Comparison of ENCODE assay signal across 10 cellular contexts in the genomic region with DNA sequence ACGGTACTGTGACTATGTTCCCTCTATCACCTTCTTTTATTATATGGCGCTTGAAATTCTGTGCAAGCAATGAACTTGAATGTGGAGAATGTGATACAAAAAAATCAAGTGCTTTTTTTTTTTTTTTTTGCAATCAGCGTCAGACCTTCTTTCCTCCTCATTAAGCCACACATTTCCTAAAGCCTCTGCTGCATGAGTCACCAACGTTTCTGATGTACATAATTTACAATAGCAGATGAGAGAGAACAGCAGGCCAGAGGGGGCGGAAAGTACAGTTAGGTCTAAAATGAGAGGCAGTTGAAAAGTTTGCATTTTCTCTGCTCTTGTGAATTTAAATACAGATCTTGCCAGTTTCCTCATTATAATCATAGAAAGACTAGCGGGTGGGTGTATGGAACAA.
DNase-seq lines count a peak whose midpoint lies in the region; ATAC-seq, FAIRE-seq and TF ChIP-seq lines count a peak whose summit lies in the region.
"Had no signal": no experiment of that assay in that cellular context is flagged by ENCODE, and none has a peak within 500 bp of the region (broad histone marks: within the 10 kb centered on the region; RNA-seq: fewer than 3 reads in every experiment).

No MANE protein-coding gene starts in this region.

- peaks cover 35% of the 10 kb centered on the region for H3K4me1 ChIP-seq in effector memory CD4-positive, alpha-beta T cell (ENCODE audit: control insufficient read depth, insufficient read depth, low read length, poor library complexity, severe bottlenecking)
- no peaks in the 10 kb centered on the region for H3K4me1 ChIP-seq in HepG2 (ENCODE audit: insufficient read depth, low read length)

- H3K36me3 Mint-ChIP-seq in activated CD8-positive, alpha-beta memory T cell treated with anti-CD3 and anti-CD28 coated beads, Interleukin-2, amount 10 ng/mL, durations not matched to agents 7 days and 5 days, result peaks cover 3% of the 10 kb centered on the region
- no peaks in the 10 kb centered on the region for H3K36me3 Mint-ChIP-seq in osteocyte (ENCODE audit: unreplicated experiment)

- no peak overlapping the region for H3K9ac ChIP-seq in HepG2 (ENCODE audit: insufficient read depth, low read depth, low read length)

- peak overlapping the region; percentile 85 for H3K27ac Mint-ChIP-seq in activated CD8-positive, alpha-beta memory T cell treated with anti-CD3 and anti-CD28 coated beads, Interleukin-2, amount 10 ng/mL, durations not matched to agents 7 days and 5 days
- H3K27ac Mint-ChIP-seq in osteocyte (ENCODE audit: unreplicated experiment), result no peak overlapping the region

- H3K27me3 ChIP-seq in effector memory CD4-positive, alpha-beta T cell (replicated peaks; ENCODE audit: control insufficient read depth, insufficient read depth, low read length, poor library complexity, severe bottlenecking), result no peaks in the 10 kb centered on the region
- no peaks in the 10 kb centered on the region for H3K27me3 ChIP-seq in HepG2 (ENCODE audit: control insufficient read depth in 1 of 2, insufficient read depth in 2 of 2, low read length in 2 of 2)

- H3K4me2 ChIP-seq in HepG2 (ENCODE audit: low read depth, low read length), result no peak overlapping the region

- no peak for TF ChIP-seq POLR2A in HepG2 (IDR thresholded peaks at IDR 0.05; ENCODE audit: insufficient read depth in 1 of 2, low read depth in 2 of 2, low read length in 2 of 2)

- CTCF ChIA-PET in activated CD8-positive, alpha-beta memory T cell treated with anti-CD3 and anti-CD28 coated beads, Interleukin-2, amount 10 ng/mL, durations not matched to agents 7 days and 5 days (lab: Charles Lee), result interaction anchor here (0.9 to 2.4 kb wide), 3 partner anchors 15 to 23 kb away, joined by 3 to 17 read pairs (median 6); no protein-coding TSS in a partner anchor
- CTCF ChIA-PET in HepG2 (lab: Yijun Ruan, JAX; ENCODE audit: low intra/inter-chr PET ratio, low total read pairs), result no interaction called here

- H3K27ac ChIP-seq in effector memory CD4-positive, alpha-beta T cell (ENCODE audit: insufficient read depth, low read length, poor library complexity, severe bottlenecking), result peak overlapping the region; percentile 24
- no peak overlapping the region for H3K27ac ChIP-seq in HepG2 (ENCODE audit: extremely low read length, insufficient read depth, low read length)
- H3K27ac ChIP-seq: C4-2B had no signal

- H3K36me3 ChIP-seq in effector memory CD4-positive, alpha-beta T cell (ENCODE audit: control insufficient read depth, insufficient read depth, low read length), result no peaks in the 10 kb centered on the region
- no peaks in the 10 kb centered on the region for H3K36me3 ChIP-seq in HepG2 (replicated peaks in 1 of 2; ENCODE audit: control insufficient read depth in 1 of 2, insufficient read depth in 2 of 2, low read length in 2 of 2)

- no peaks in the 10 kb centered on the region for H3K9me3 ChIP-seq in effector memory CD4-positive, alpha-beta T cell (ENCODE audit: control insufficient read depth, low read length)
- no peaks in the 10 kb centered on the region for H3K9me3 ChIP-seq in HepG2 (ENCODE audit: low read length)

- no peaks in the 10 kb centered on the region for H3K27me3 Mint-ChIP-seq in activated CD8-positive, alpha-beta memory T cell treated with anti-CD3 and anti-CD28 coated beads, Interleukin-2, amount 10 ng/mL, durations not matched to agents 7 days and 5 days
- H3K27me3 Mint-ChIP-seq in osteocyte (ENCODE audit: unreplicated experiment), result no peaks in the 10 kb centered on the region

- WGBS in HepG2 (ENCODE audit: low lambda C conversion rate), result 16% methylated on average over 6 of the region's 6 CpGs

- H2AFZ ChIP-seq in HepG2 (ENCODE audit: low read length), result no peak overlapping the region

- TF ChIP-seq CTCF in osteocyte (IDR thresholded peaks at IDR 0.05) (no peak), HepG2 (CRISPR knock-in tag; IDR thresholded peaks at IDR 0.05) (no peak)

- POLR2A ChIA-PET in HepG2 (lab: Yijun Ruan, JAX), result no interaction called here

- H3K4me1 Mint-ChIP-seq in activated CD8-positive, alpha-beta memory T cell treated with anti-CD3 and anti-CD28 coated beads, Interleukin-2, amount 10 ng/mL, durations not matched to agents 7 days and 5 days, result peaks cover 51% of the 10 kb centered on the region
- H3K4me1 Mint-ChIP-seq in osteocyte (ENCODE audit: unreplicated experiment), result peaks cover 22% of the 10 kb centered on the region

- no peak overlapping the region for H3K4me3 ChIP-seq in effector memory CD4-positive, alpha-beta T cell (ENCODE audit: insufficient read depth, low read depth, low read length, poor library complexity, severe bottlenecking)
- no peak overlapping the region for H3K4me3 ChIP-seq in HepG2 (replicated peaks in 1 of 3; ENCODE audit: insufficient read depth in 1 of 3, low read depth in 2 of 3, low read length in 3 of 3)

- in situ Hi-C loops in HepG2 (cut with HindIII; ENCODE audit: extremely low pct_ligation_motif_present, low pct_unique_long_range_greater_than_20kb) (loop anchor here (25.0 kb wide), 1 partner anchor 463 kb away; no protein-coding TSS in a partner anchor), G401 (cut with HindIII; ENCODE audit: low sequenced_read_pairs) (no loop called here)

- no peaks in the 10 kb centered on the region for H3K79me2 ChIP-seq in HepG2 (ENCODE audit: insufficient read depth, low read length)

- no peaks in the 10 kb centered on the region for H4K20me1 ChIP-seq in HepG2 (ENCODE audit: insufficient read depth, low read length)

- FAIRE-seq in HepG2 (lab: Jason Lieb, UNC), result no peak
- FAIRE-seq: TTC549 had no signal

- intact Hi-C loops in HepG2 (cut with micrococcal nuclease; ENCODE audit: unreplicated experiment), result no loop called here

- no TSS peak for BruUV-seq in HepG2 (replicated peaks; lab: Mats Ljungman, UMichigan)

- H3K4me3 Mint-ChIP-seq in activated CD8-positive, alpha-beta memory T cell treated with anti-CD3 and anti-CD28 coated beads, Interleukin-2, amount 10 ng/mL, durations not matched to agents 7 days and 5 days, result peak overlapping the region; percentile 26
- no peak overlapping the region for H3K4me3 Mint-ChIP-seq in osteocyte (ENCODE audit: unreplicated experiment)

- H3K9me3 Mint-ChIP-seq in activated CD8-positive, alpha-beta memory T cell treated with anti-CD3 and anti-CD28 coated beads, Interleukin-2, amount 10 ng/mL, durations not matched to agents 7 days and 5 days (ENCODE audit: low read depth), result no peaks in the 10 kb centered on the region
- no peaks in the 10 kb centered on the region for H3K9me3 Mint-ChIP-seq in osteocyte (ENCODE audit: unreplicated experiment)

- TF ChIP-seq EP300 in HepG2 (IDR thresholded peaks at IDR 0.05; ENCODE audit: low read depth in 2 of 2, low read length in 2 of 2), result no peak
- TF ChIP-seq EP300 in HepG2 (CRISPR knock-in tag; IDR thresholded peaks at IDR 0.05; ENCODE audit: borderline replicate concordance), result no peak

- peak; percentile 76 for DNase-seq in activated CD8-positive, alpha-beta memory T cell treated with anti-CD3 and anti-CD28 coated beads, Interleukin-2, amount 10 ng/mL, durations not matched to agents 7 days and 5 days
- no peak for DNase-seq in activated CD8-positive, alpha-beta memory T cell treated with anti-CD3 and anti-CD28 coated beads, Interleukin-2, amount 50 U/mL, for 48 hours
- DNase-seq in UCSD-AML1 (lab: John Stamatoyannopoulos, UW; ENCODE audit: unreplicated experiment), result peak; percentile 22
- DNase-seq in effector memory CD4-positive, alpha-beta T cell, result peak; percentile 38 to 51 (median 40)
- peak; percentile 34 for DNase-seq in stimulated activated CD8-positive, alpha-beta memory T cell treated with anti-CD3 and anti-CD28 coated beads, Interleukin-12 subunit alpha, Interleukin-12 subunit beta, amount 100 ng/mL, for 1 hour (ENCODE audit: low read depth)
- DNase-seq in osteocyte (ENCODE audit: extremely low spot score, unreplicated experiment), result no peak
- DNase-seq in HepG2 (ENCODE audit: low spot score), result no peak
- DNase-seq in G401 (ENCODE audit: low spot score), result no peak

- no peak for TF ChIP-seq RAD21 in HepG2 (CRISPR knock-in tag; IDR thresholded peaks at IDR 0.05)

- peak; percentile 95 for ATAC-seq in activated CD8-positive, alpha-beta memory T cell treated with anti-CD3 and anti-CD28 coated beads, Interleukin-2, amount 10 ng/mL, durations not matched to agents 7 days and 5 days
- no peak for ATAC-seq in HepG2

TF ChIP-seq in HepG2, 621 proteins besides CTCF, POLR2A, EP300 and RAD21 (continues in another document):
- TF ChIP-seq, protein P1, sequence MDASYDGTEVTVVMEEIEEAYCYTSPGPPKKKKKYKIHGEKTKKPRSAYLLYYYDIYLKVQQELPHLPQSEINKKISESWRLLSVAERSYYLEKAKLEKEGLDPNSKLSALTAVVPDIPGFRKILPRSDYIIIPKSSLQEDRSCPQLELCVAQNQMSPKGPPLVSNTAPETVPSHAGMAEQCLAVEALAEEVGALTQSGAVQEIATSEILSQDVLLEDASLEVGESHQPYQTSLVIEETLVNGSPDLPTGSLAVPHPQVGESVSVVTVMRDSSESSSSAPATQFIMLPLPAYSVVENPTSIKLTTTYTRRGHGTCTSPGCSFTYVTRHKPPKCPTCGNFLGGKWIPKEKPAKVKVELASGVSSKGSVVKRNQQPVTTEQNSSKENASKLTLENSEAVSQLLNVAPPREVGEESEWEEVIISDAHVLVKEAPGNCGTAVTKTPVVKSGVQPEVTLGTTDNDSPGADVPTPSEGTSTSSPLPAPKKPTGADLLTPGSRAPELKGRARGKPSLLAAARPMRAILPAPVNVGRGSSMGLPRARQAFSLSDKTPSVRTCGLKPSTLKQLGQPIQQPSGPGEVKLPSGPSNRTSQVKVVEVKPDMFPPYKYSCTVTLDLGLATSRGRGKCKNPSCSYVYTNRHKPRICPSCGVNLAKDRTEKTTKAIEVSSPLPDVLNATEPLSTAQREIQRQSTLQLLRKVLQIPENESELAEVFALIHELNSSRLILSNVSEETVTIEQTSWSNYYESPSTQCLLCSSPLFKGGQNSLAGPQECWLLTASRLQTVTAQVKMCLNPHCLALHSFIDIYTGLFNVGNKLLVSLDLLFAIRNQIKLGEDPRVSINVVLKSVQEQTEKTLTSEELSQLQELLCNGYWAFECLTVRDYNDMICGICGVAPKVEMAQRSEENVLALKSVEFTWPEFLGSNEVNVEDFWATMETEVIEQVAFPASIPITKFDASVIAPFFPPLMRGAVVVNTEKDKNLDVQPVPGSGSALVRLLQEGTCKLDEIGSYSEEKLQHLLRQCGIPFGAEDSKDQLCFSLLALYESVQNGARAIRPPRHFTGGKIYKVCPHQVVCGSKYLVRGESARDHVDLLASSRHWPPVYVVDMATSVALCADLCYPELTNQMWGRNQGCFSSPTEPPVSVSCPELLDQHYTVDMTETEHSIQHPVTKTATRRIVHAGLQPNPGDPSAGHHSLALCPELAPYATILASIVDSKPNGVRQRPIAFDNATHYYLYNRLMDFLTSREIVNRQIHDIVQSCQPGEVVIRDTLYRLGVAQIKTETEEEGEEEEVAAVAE (CRISPR knock-in tag; IDR thresholded peaks at IDR 0.05; ENCODE audit: borderline replicate concordance), result no peak

Comparison
In these comparisons a context has a peak if more than half of its experiments do, and no peak if none do; other contexts are left out.
1. DNase-seq: peak in activated CD8-positive, alpha-beta memory T cell treated with anti-CD3 and anti-CD28 coated beads, Interleukin-2, amount 10 ng/mL, durations not matched to agents 7 days and 5 days (single experiment), UCSD-AML1 (single experiment), effector memory CD4-positive, alpha-beta T cell (3 of 3) and stimulated activated CD8-positive, alpha-beta memory T cell treated with anti-CD3 and anti-CD28 coated beads, Interleukin-12 subunit alpha, Interleukin-12 subunit beta, amount 100 ng/mL, for 1 hour (single experiment); none in activated CD8-positive, alpha-beta memory T cell treated with anti-CD3 and anti-CD28 coated beads, Interleukin-2, amount 50 U/mL, for 48 hours (single experiment), osteocyte (single experiment), HepG2 (single experiment) and G401 (single experiment).